Comparison of ENCODE assay signal across 8 cellular contexts in genomic region chr20:17197041-17197440, GRCh38. TPM values are rescaled to one million over a fixed set of nuclear protein-coding genes. Genes with fewer than 3 reads are reported as not detected.
"Had no signal": no experiment of that assay in that cellular context is flagged by ENCODE, and none has a peak within 500 bp of the region (broad histone marks: within the 10 kb centered on the region; RNA-seq: fewer than 3 reads in every experiment).

No MANE protein-coding gene starts in this region.

- ATAC-seq: GM12878 had no signal

- FAIRE-seq: G401.6, GM12878, GM12891, GM12892, GM18507, GM19239 had no signal

- DNase-seq: GDM1, GF-D8 had no signal

- H3K4me3 ChIP-seq: GM12878 had no signal

RNA-seq across cellular contexts. Expression of gene PCSK2, which starts 29.8 kb away (rescaled TPM):
- total RNA-seq: GM12878 had no signal
- polyA plus RNA-seq: GM12878 had no signal
